ENCODE assay signal across 22 cellular contexts in the genomic region with DNA sequence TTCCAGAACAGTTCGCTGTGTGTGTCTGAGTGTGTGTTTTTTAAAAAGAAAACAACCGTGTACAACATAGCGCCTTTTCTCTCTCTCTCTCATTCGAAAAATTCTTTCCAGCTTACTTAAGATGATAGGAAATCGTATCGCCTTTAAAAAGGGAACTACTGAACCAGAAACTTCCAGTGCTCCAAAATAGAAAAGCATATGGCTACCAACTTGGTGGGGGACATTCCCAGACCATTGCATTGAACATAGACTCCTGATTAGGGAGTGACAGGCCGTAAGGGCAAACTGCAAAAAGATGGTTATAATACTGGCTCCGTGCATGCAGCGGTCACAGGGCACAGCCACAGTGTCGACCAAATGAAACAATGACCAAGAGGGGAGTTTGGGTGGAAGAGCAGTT.
DNase-seq lines count a peak whose midpoint lies in the region; ATAC-seq, FAIRE-seq and TF ChIP-seq lines count a peak whose summit lies in the region.
"Had no signal": no experiment of that assay in that cellular context is flagged by ENCODE, and none has a peak within 500 bp of the region (broad histone marks: within the 10 kb centered on the region; RNA-seq: fewer than 3 reads in every experiment).

No MANE protein-coding gene starts in this region.

- ATAC-seq in GM21717 (IDR thresholded peaks at IDR 0.05; ENCODE audit: unreplicated experiment) = no peak
- ATAC-seq in HG03432 (IDR thresholded peaks at IDR 0.05; ENCODE audit: unreplicated experiment) = no peak
- ATAC-seq: A549; CD8-positive, alpha-beta T cell had no signal

- H4K8ac ChIP-seq in trophoblast cell (ENCODE audit: low read depth, low read length) = no peak overlapping the region

- H3K9me3 ChIP-seq in keratinocyte (ENCODE audit: control insufficient read depth, low read depth, low read length) = no peaks in the 10 kb centered on the region
- H3K9me3 ChIP-seq in trophoblast cell (ENCODE audit: insufficient read depth, low read depth, low read length) = no peaks in the 10 kb centered on the region
- H3K9me3 ChIP-seq in BE2C = no peaks in the 10 kb centered on the region
- H3K9me3 ChIP-seq: A549; BLaER1 treated with 17β-estradiol and CSF1 and Interleukin-3, amounts not matched to agents 10 nM and 100 nM had no signal

- H2AFZ ChIP-seq in keratinocyte (ENCODE audit: control insufficient read depth, low read length) (no peak overlapping the region), trophoblast cell (ENCODE audit: insufficient read depth, low read length, poor library complexity) (no peak overlapping the region)

- no peaks in the 10 kb centered on the region for H3K79me2 ChIP-seq in keratinocyte (ENCODE audit: control insufficient read depth, insufficient read depth, low read length)
- no peaks in the 10 kb centered on the region for H3K79me2 ChIP-seq in trophoblast cell (ENCODE audit: control insufficient read depth, insufficient read depth, low read length, poor library complexity)

- no CpG with 5 or more reads among the region's 10 CpGs for WGBS in trophoblast cell (ENCODE audit: extremely low coverage, insufficient coverage, insufficient read length)

- H3K79me1 ChIP-seq in trophoblast cell (ENCODE audit: low read length) = peaks cover 6% of the 10 kb centered on the region

- no peak overlapping the region for H3K14ac ChIP-seq in trophoblast cell (ENCODE audit: low read length)

- H4K20me1 ChIP-seq in keratinocyte (ENCODE audit: control insufficient read depth, extremely low read depth, insufficient read depth, low read length) = no peaks in the 10 kb centered on the region
- H4K20me1 ChIP-seq: BLaER1 treated with 17β-estradiol and CSF1 and Interleukin-3, amounts not matched to agents 10 nM and 100 nM had no signal

- H2BK12ac ChIP-seq in trophoblast cell (ENCODE audit: low read length) = peak overlapping the region; percentile 50

- H3K4me2 ChIP-seq in keratinocyte (ENCODE audit: control insufficient read depth, extremely low read depth, insufficient read depth, low read depth, low read length) = no peak overlapping the region
- H3K4me2 ChIP-seq in trophoblast cell (ENCODE audit: low read length) = no peak overlapping the region
- H3K4me2 ChIP-seq: A549 had no signal

- H2AK5ac ChIP-seq in trophoblast cell (ENCODE audit: low read length) = no peak overlapping the region

- no peak overlapping the region for H2BK120ac ChIP-seq in trophoblast cell (ENCODE audit: insufficient read depth, low read length, poor library complexity)

- no peak overlapping the region for H2BK5ac ChIP-seq in trophoblast cell (ENCODE audit: low read depth, low read length, poor library complexity)

- TF ChIP-seq CTCF in keratinocyte (optimal IDR thresholded peaks at IDR 0.05 in 1 of 3, IDR thresholded peaks at IDR 0.05 in 1 of 3, conservative IDR thresholded peaks at IDR 0.05 in 1 of 3; ENCODE audit: extremely low read depth in 1 of 3, insufficient read depth in 2 of 3, low read length in 3 of 3) = no peak
- TF ChIP-seq CTCF in BE2C (IDR thresholded peaks at IDR 0.05; ENCODE audit: low read depth, low read length) = no peak

- H3K36me3 ChIP-seq in keratinocyte (ENCODE audit: control insufficient read depth in 2 of 2, extremely low read depth in 1 of 2, insufficient read depth in 2 of 2, low read length in 2 of 2) (no peaks in the 10 kb centered on the region), trophoblast cell (ENCODE audit: control insufficient read depth in 1 of 2, insufficient read depth in 2 of 2, low read length in 2 of 2) (no peaks in the 10 kb centered on the region), BE2C (no peaks in the 10 kb centered on the region)
- H3K36me3 ChIP-seq: BLaER1 treated with 17β-estradiol and CSF1 and Interleukin-3, amounts not matched to agents 10 nM and 100 nM had no signal

- H3K4me3 ChIP-seq in keratinocyte (ENCODE audit: control insufficient read depth in 2 of 3, extremely low read depth in 1 of 3, insufficient read depth in 2 of 3, low read depth in 1 of 3, low read length in 3 of 3) (no peak overlapping the region), trophoblast cell (ENCODE audit: low read depth, low read length) (no peak overlapping the region), BE2C (ENCODE audit: low read depth, low read length) (no peak overlapping the region)
- H3K4me3 ChIP-seq: A549; BLaER1 treated with 17β-estradiol and CSF1 and Interleukin-3, amounts not matched to agents 10 nM and 100 nM had no signal

- H3K9me1 ChIP-seq in keratinocyte (ENCODE audit: control insufficient read depth, extremely low read depth, insufficient read depth, low read length) = no peaks in the 10 kb centered on the region

- no peak overlapping the region for H3K9ac ChIP-seq in keratinocyte (ENCODE audit: control insufficient read depth, extremely low read depth, insufficient read depth, low read length)
- H3K9ac ChIP-seq in trophoblast cell (ENCODE audit: low read length) = no peak overlapping the region
- H3K9ac ChIP-seq: BLaER1 treated with 17β-estradiol and CSF1 and Interleukin-3, amounts not matched to agents 10 nM and 100 nM had no signal

- H3K27me3 ChIP-seq in keratinocyte (ENCODE audit: control insufficient read depth, extremely low read depth, insufficient read depth, low read length) = peaks cover under 1% of the 10 kb centered on the region
- no peaks in the 10 kb centered on the region for H3K27me3 ChIP-seq in trophoblast cell (ENCODE audit: insufficient read depth, low read length)
- no peaks in the 10 kb centered on the region for H3K27me3 ChIP-seq in BE2C
- H3K27me3 ChIP-seq: BLaER1 treated with 17β-estradiol and CSF1 and Interleukin-3, amounts not matched to agents 10 nM and 100 nM had no signal

- DNase-seq in G401 (ENCODE audit: low spot score) (peak; percentile 65), astrocyte of the hippocampus (ENCODE audit: low read depth, low spot score) (peak; percentile 24), keratinocyte (ENCODE audit: low read depth, low spot score) (no peak), trophoblast cell (no peak), BE2C (no peak)
- DNase-seq: CD8-positive, alpha-beta T cell; COR-L47; DMS 273 treated with DMSO at 0.1 percent for 48 hours; DMS53; DND-41; EL; GDM1; GOT3; H9; Kasumi-1; KG1 had no signal

- H3K27ac ChIP-seq in keratinocyte (ENCODE audit: control insufficient read depth, insufficient read depth, low read length) = no peak overlapping the region
- H3K27ac ChIP-seq in trophoblast cell (ENCODE audit: low read depth, low read length) = no peak overlapping the region
- H3K27ac ChIP-seq: 22Rv1; A549; BLaER1 treated with 17β-estradiol and CSF1 and Interleukin-3, amounts not matched to agents 10 nM and 100 nM had no signal

- H3K23ac ChIP-seq in trophoblast cell (ENCODE audit: low read length) = no peak overlapping the region

- H4K91ac ChIP-seq in trophoblast cell (ENCODE audit: low read depth, low read length) = no peak overlapping the region

- dilution Hi-C loops in keratinocyte (cut with MboI; ENCODE audit: extremely low pct_ligation_motif_present, low sequenced_read_pairs) = no loop called here

- in situ Hi-C loops in G401 (cut with HindIII; ENCODE audit: low sequenced_read_pairs) = no loop called here

- no peak overlapping the region for H3K18ac ChIP-seq in trophoblast cell (ENCODE audit: low read length)

- FAIRE-seq in keratinocyte (lab: Jason Lieb, UNC) = peak; percentile 44
- FAIRE-seq: A549, GM12892 had no signal

- H3K4me1 ChIP-seq in keratinocyte (ENCODE audit: control insufficient read depth, extremely low read depth, insufficient read depth, low read length) (peaks cover 29% of the 10 kb centered on the region), trophoblast cell (ENCODE audit: control insufficient read depth in 1 of 2, insufficient read depth in 2 of 2, low read length in 2 of 2) (peaks cover 7 to 16% of the 10 kb centered on the region in 2 experiments), BE2C (peaks cover 7% of the 10 kb centered on the region)
- H3K4me1 ChIP-seq: A549 had no signal

- H4K12ac ChIP-seq in trophoblast cell (ENCODE audit: low read depth, low read length) = no peak overlapping the region

- no peak overlapping the region for H3K4ac ChIP-seq in trophoblast cell (ENCODE audit: low read depth, low read length)

Comparison
In these comparisons a context has a peak if more than half of its experiments do, and no peak if none do; other contexts are left out.
1. DNase-seq: peak in G401 (single experiment) and astrocyte of the hippocampus (single experiment); none in keratinocyte (single experiment), trophoblast cell (0 of 2) and BE2C (single experiment).